Comparison of ENCODE assay signal across 8 cellular contexts in the genomic region with DNA sequence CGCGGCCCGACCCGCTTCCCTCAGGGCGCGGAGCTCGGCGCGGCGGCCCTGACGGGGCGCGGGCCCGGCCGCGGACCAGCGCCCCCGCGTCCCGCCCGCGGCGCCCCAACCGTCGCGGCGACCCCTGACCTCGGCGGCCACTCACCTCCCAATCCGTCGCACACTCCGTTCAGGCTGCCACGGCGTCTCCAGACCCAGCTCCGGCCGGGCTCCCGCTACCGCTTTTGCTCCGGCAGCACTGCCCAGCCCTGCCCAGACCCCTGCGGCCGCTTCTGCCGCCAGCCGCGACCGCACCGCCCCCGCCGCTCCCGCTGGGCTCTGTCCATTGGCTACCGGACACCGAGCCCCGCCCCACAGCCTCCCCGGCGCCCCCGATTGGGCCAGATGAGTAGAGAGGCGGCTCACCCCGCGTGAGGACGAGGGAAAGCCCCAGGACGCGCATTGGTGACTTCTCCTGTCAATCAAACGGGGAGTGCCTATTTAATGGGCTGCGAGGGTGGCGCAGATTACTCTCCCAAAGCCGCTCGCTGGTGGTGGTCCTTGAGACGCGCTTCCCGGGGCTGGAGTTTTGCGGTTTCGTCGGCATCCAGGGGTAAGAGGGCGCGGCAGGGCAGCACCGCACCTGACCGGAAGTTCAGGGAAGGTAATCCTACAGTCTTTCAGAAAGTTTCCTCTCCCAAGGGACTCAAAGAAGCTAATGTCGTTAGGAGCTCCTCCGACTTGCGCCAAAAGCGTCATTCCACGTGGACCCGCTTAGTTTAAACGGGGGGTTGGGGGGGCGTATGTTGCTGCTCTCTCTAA. TPM values are rescaled to one million over a fixed set of nuclear protein-coding genes. Genes with fewer than 3 reads are reported as not detected.
DNase-seq lines count a peak whose midpoint lies in the region; ATAC-seq and TF ChIP-seq lines count a peak whose summit lies in the region.

A gene with protein sequence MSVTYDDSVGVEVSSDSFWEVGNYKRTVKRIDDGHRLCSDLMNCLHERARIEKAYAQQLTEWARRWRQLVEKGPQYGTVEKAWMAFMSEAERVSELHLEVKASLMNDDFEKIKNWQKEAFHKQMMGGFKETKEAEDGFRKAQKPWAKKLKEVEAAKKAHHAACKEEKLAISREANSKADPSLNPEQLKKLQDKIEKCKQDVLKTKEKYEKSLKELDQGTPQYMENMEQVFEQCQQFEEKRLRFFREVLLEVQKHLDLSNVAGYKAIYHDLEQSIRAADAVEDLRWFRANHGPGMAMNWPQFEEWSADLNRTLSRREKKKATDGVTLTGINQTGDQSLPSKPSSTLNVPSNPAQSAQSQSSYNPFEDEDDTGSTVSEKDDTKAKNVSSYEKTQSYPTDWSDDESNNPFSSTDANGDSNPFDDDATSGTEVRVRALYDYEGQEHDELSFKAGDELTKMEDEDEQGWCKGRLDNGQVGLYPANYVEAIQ (minus strand): TSS at position 274 of the 801 bp plus-strand sequence. CDS start 103,069 bp downstream, outside the sequence.

- H3K4me3 ChIP-seq in CD4-positive, alpha-beta memory T cell (ENCODE audit: low read length in 2 of 2): peak within 1 kb of the TSS; percentile 74 to 76
- H3K4me3 ChIP-seq in right lobe of liver: peak within 1 kb of the TSS; percentile 61 to 64 (median 61)

- no peaks in the 10 kb centered on the region for H3K36me3 ChIP-seq in CD4-positive, alpha-beta memory T cell (ENCODE audit: insufficient read depth, low read length)
- H3K36me3 ChIP-seq in right lobe of liver: no peaks in the 10 kb centered on the region

- H3K27ac ChIP-seq in CD4-positive, alpha-beta memory T cell (ENCODE audit: low read depth, low read length): peak within 1 kb of the TSS; percentile 79
- H3K27ac ChIP-seq in right lobe of liver: peak within 1 kb of the TSS in 2 of 3 donors; percentile 30 to 52

- H3K4me1 Mint-ChIP-seq in CD4-positive, alpha-beta memory T cell: peaks cover 22 to 59% (median 37%) of the 10 kb centered on the region in 4 donors

- TF ChIP-seq POLR2A in right lobe of liver (IDR thresholded peaks at IDR 0.05): peak; percentile 97

- ATAC-seq in GM19452 (IDR thresholded peaks at IDR 0.05; ENCODE audit: unreplicated experiment) (peak; percentile 90), HG03575 (IDR thresholded peaks at IDR 0.05; ENCODE audit: extremely low read depth, insufficient number of reproducible peaks, low FRiP score, unreplicated experiment) (peak; percentile 67), right lobe of liver (peak; percentile 96 to 98 (median 97))

- H3K27me3 Mint-ChIP-seq in CD4-positive, alpha-beta memory T cell: no peaks in the 10 kb centered on the region

- CTCF ChIA-PET in CD4-positive, alpha-beta memory T cell (lab: Charles Lee; ENCODE audit: partially characterized antibody): interaction anchor here (0.9 to 2.9 kb wide), 2 partner anchors 14 to 19 kb away, joined by 3 to 11 read pairs; no protein-coding TSS in a partner anchor

- peak within 1 kb of the TSS; percentile 92 to 99 (median 97) for H3K27ac Mint-ChIP-seq in CD4-positive, alpha-beta memory T cell

- H3K27me3 ChIP-seq in CD4-positive, alpha-beta memory T cell (ENCODE audit: insufficient read depth, low read length): no peaks in the 10 kb centered on the region
- no peaks in the 10 kb centered on the region for H3K27me3 ChIP-seq in right lobe of liver

- no peaks in the 10 kb centered on the region for H3K9me3 ChIP-seq in CD4-positive, alpha-beta memory T cell (ENCODE audit: control insufficient read depth in 1 of 2, low read length in 2 of 2)
- H3K9me3 ChIP-seq in right lobe of liver: no peaks in the 10 kb centered on the region

- H3K4me1 ChIP-seq in CD4-positive, alpha-beta memory T cell (ENCODE audit: insufficient read depth, low read length): peaks cover 27% of the 10 kb centered on the region
- H3K4me1 ChIP-seq in right lobe of liver: peaks cover 0 to 26% (median 3%) of the 10 kb centered on the region in 4 donors

- peaks cover 0 to 16% of the 10 kb centered on the region in 2 donors for H3K36me3 Mint-ChIP-seq in CD4-positive, alpha-beta memory T cell

- POLR2A ChIA-PET in CD4-positive, alpha-beta memory T cell (lab: Charles Lee; ENCODE audit: partially characterized antibody): interaction anchor here (0.5 to 3.0 kb wide), 23 partner anchors 9 to 398 kb away, joined by 3 to 31 read pairs (median 4); partner anchors contain the start of genes ARFGAP3, CYB5R3 and TTLL12

- DNase-seq in CD4-positive, alpha-beta memory T cell: peak; percentile 97 to 99 (median 97)
- DNase-seq in NCI-H82 (lab: John Stamatoyannopoulos, UW) (peak; percentile 98), dermis microvascular lymphatic vessel endothelial cell (ENCODE audit: low read depth in 2 of 2) (peak; percentile 94 to 99), right lobe of liver (peak; percentile 100)
- peak; percentile 99 for DNase-seq in activated CD4-positive, alpha-beta T cell treated with anti-CD3 and anti-CD28 coated beads, Interleukin-2, amount 50 U/mL, for 48 hours
- DNase-seq in stimulated activated CD4-positive, alpha-beta T cell treated with anti-CD3 and anti-CD28 coated beads, Interleukin-4, amount 100 ng/mL, for 24 hours: peak; percentile 100

- H3K4me3 Mint-ChIP-seq in CD4-positive, alpha-beta memory T cell: peak within 1 kb of the TSS; percentile 97 to 99 (median 98)

- intact Hi-C loops in CD4-positive, alpha-beta memory T cell (cut with micrococcal nuclease): loop anchor here (1.0 to 10.0 kb wide), 3 partner anchors 158 to 400 kb away; partner anchors contain the start of genes ARFGAP3, POLDIP3 and TTLL12
- intact Hi-C loops in right lobe of liver (cut with DNase I): no loop called here

- no peaks in the 10 kb centered on the region for H3K9me3 Mint-ChIP-seq in CD4-positive, alpha-beta memory T cell

- under 1% methylated on average over 32 of the region's 84 CpGs for WGBS in right lobe of liver (ENCODE audit: insufficient coverage, low coverage, low lambda C conversion rate, missing lambda C conversion rate)

- TF ChIP-seq CTCF in right lobe of liver (IDR thresholded peaks at IDR 0.05): no peak

RNA-seq across cellular contexts. Expression of the gene that starts here (rescaled TPM):
- total RNA-seq in CD4-positive, alpha-beta memory T cell: 10 to 100 TPM; 54.5 to 55.0 TPM
- 10 to 100 TPM; 24.6 to 35.9 TPM for polyA plus RNA-seq in CD4-positive, alpha-beta memory T cell
- total RNA-seq in dermis microvascular lymphatic vessel endothelial cell (68.0 and 85.1 TPM in 2 replicates), right lobe of liver (10 to 100 TPM; 21.4 to 67.0 (median 47.1) TPM)

Comparison
In these comparisons a context has a peak if more than half of its experiments do, and no peak if none do; other contexts are left out.
1. Peak in every context shown above with its lines: DNase-seq, ATAC-seq, H3K4me3 ChIP-seq and H3K27ac ChIP-seq.